ENCODE assay signal across 22 cellular contexts in genomic region chr16:86034421-86034919, GRCh38.
"Had no signal": no experiment of that assay in that cellular context is flagged by ENCODE, and none has a peak within 500 bp of the region (broad histone marks: within the 10 kb centered on the region; RNA-seq: fewer than 3 reads in every experiment).

No MANE protein-coding gene starts in this region.

- H3K27me3 ChIP-seq: hepatocyte, sigmoid colon, vagina had no signal

- H3K4me3 Mint-ChIP-seq: effector memory CD8-positive, alpha-beta T cell; naive B cell; natural killer cell treated with Interleukin-12 subunit alpha and Interleukin-12 subunit beta and Interleukin-15 and Interleukin-18, amount 100 ng/mL, for 72 hours; neural crest cell; stimulated activated effector memory CD8-positive, alpha-beta T cell treated with anti-CD3 and anti-CD28 coated beads, Interleukin-12 subunit alpha, Interleukin-12 subunit beta, amount 100 ng/mL, for 72 hours had no signal

- H3K27ac Mint-ChIP-seq: effector memory CD8-positive, alpha-beta T cell; naive B cell; natural killer cell treated with Interleukin-12 subunit alpha and Interleukin-12 subunit beta and Interleukin-15 and Interleukin-18, amount 100 ng/mL, for 72 hours; stimulated activated effector memory CD8-positive, alpha-beta T cell treated with anti-CD3 and anti-CD28 coated beads, Interleukin-12 subunit alpha, Interleukin-12 subunit beta, amount 100 ng/mL, for 72 hours had no signal

- H3K27ac ChIP-seq: coronary artery, gastrocnemius medialis, heart left ventricle, hepatocyte, lower lobe of right lung, psoas muscle, sigmoid colon, thoracic aorta, tibial nerve, vagina had no signal

- H3K4me1 Mint-ChIP-seq: naive B cell; stimulated activated effector memory CD8-positive, alpha-beta T cell treated with anti-CD3 and anti-CD28 coated beads, Interleukin-12 subunit alpha, Interleukin-12 subunit beta, amount 100 ng/mL, for 72 hours had no signal

- H3K9me3 Mint-ChIP-seq: effector memory CD8-positive, alpha-beta T cell; natural killer cell treated with Interleukin-12 subunit alpha and Interleukin-12 subunit beta and Interleukin-15 and Interleukin-18, amount 100 ng/mL, for 72 hours; neural crest cell; stimulated activated effector memory CD8-positive, alpha-beta T cell treated with anti-CD3 and anti-CD28 coated beads, Interleukin-12 subunit alpha, Interleukin-12 subunit beta, amount 100 ng/mL, for 72 hours had no signal

- H3K79me2 ChIP-seq: hepatocyte had no signal

- H3K36me3 Mint-ChIP-seq: naive B cell; natural killer cell treated with Interleukin-12 subunit alpha and Interleukin-12 subunit beta and Interleukin-15 and Interleukin-18, amount 100 ng/mL, for 72 hours; stimulated activated effector memory CD8-positive, alpha-beta T cell treated with anti-CD3 and anti-CD28 coated beads, Interleukin-12 subunit alpha, Interleukin-12 subunit beta, amount 100 ng/mL, for 72 hours had no signal

- DNase-seq: central memory CD4-positive, alpha-beta T cell; dermis blood vessel endothelial cell; effector memory CD8-positive, alpha-beta T cell; gastrocnemius medialis; heart left ventricle; left ventricle myocardium superior; lower lobe of right lung; naive B cell; psoas muscle; right cardiac atrium; sigmoid colon; stimulated activated CD4-positive, alpha-beta T cell treated with anti-CD3 and anti-CD28 coated beads, Interleukin-2, amount 100 ng/mL, for 24 hours; stimulated activated CD4-positive, alpha-beta T cell treated with anti-CD3 and anti-CD28 coated beads, Interleukin-4, amount 100 ng/mL, for 24 hours; stimulated activated naive CD4-positive, alpha-beta T cell treated with Interleukin-2 at 50 U/mL for 16 hours had no signal

- H2AFZ ChIP-seq: hepatocyte had no signal

- H3K4me1 ChIP-seq: gastrocnemius medialis, psoas muscle, vagina had no signal

- H3K36me3 ChIP-seq: gastrocnemius medialis, heart left ventricle, lower lobe of right lung, sigmoid colon, thoracic aorta, tibial nerve, vagina had no signal

- ATAC-seq: effector memory CD8-positive, alpha-beta T cell; gastrocnemius medialis; heart left ventricle; left ventricle myocardium superior; lower lobe of right lung; psoas muscle; right cardiac atrium; stimulated activated effector memory CD8-positive, alpha-beta T cell treated with anti-CD3 and anti-CD28 coated beads, Interleukin-12 subunit alpha, Interleukin-12 subunit beta, amount 100 ng/mL, for 72 hours had no signal

- H3K4me2 ChIP-seq: hepatocyte had no signal

- H3K4me3 ChIP-seq: coronary artery, gastrocnemius medialis, heart left ventricle, hepatocyte, lower lobe of right lung, psoas muscle, sigmoid colon, thoracic aorta, tibial nerve, vagina had no signal
